8 cellular contexts compared by ENCODE assay signal in the genomic region with DNA sequence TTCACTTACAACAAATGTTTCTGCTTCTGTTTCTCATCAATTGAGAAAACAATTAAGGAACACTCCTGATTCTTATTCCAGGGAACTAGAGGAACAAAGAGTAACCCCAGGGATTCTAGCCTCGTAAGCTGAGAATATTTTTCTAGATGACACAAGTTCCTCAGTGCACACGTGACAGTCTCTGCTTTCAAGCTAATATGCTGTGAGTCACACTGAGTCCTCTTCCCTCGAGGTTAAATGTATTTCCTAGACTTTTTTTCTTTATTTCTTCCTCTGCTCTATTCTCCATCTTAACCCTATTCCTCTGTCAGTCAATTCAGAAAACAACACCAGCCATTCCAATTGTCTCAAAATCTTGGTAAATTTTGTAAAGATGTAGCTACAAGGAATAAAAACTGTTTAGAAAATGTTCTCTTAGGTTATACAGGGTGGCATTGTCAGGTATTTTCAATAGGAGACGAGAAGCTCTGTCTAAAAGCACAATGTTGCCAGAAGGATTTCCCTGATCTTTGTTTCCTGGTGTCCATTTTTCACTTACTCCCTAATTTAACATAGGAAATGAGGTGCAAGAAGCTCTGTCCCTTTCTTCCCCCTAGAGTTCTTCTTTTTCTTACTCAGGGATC. TPM values are rescaled to one million over a fixed set of nuclear protein-coding genes. Genes with fewer than 3 reads are reported as not detected.
DNase-seq lines count a peak whose midpoint lies in the region; ATAC-seq, FAIRE-seq and TF ChIP-seq lines count a peak whose summit lies in the region.

No MANE protein-coding gene starts in this region.

- H3K9me3 ChIP-seq in endothelial cell of umbilical vein (replicated peaks; ENCODE audit: control insufficient read depth, insufficient read depth, low read length), result no peaks in the 10 kb centered on the region
- peaks cover 1% of the 10 kb centered on the region for H3K9me3 ChIP-seq in aorta (ENCODE audit: control insufficient read depth, low read length)
- H3K9me3 ChIP-seq in testis, result no peaks in the 10 kb centered on the region

- H3K9me1 ChIP-seq in endothelial cell of umbilical vein (replicated peaks; ENCODE audit: control insufficient read depth, extremely low read depth, insufficient read depth, low read length), result no peaks in the 10 kb centered on the region

- TF ChIP-seq POLR2A in endothelial cell of umbilical vein (IDR thresholded peaks at IDR 0.05; ENCODE audit: low read depth, low read length) (no peak), testis (IDR thresholded peaks at IDR 0.05) (no peak)

- H3K9ac ChIP-seq in endothelial cell of umbilical vein (replicated peaks; ENCODE audit: extremely low read depth, insufficient read depth, low read length), result peak overlapping the region; percentile 71

- peak overlapping the region; percentile 87 for H3K27ac Mint-ChIP-seq in osteocyte (ENCODE audit: unreplicated experiment)

- peak overlapping the region; percentile 89 for H3K4me2 ChIP-seq in endothelial cell of umbilical vein (ENCODE audit: insufficient read depth, low read length)

- H3K4me1 ChIP-seq in endothelial cell of umbilical vein (ENCODE audit: control insufficient read depth, extremely low read depth, insufficient read depth, low read length), result peaks cover 24% of the 10 kb centered on the region
- H3K4me1 ChIP-seq in aorta (ENCODE audit: control insufficient read depth in 1 of 2, insufficient read depth in 2 of 2, low read length in 2 of 2), result no peaks in the 10 kb centered on the region
- no peaks in the 10 kb centered on the region for H3K4me1 ChIP-seq in testis

- no peaks in the 10 kb centered on the region for H3K27me3 Mint-ChIP-seq in osteocyte (ENCODE audit: unreplicated experiment)

- CTCF ChIA-PET in endothelial cell of umbilical vein (lab: Charles Lee), result interaction anchor here (1.0 to 2.0 kb wide), 4 partner anchors 15 to 262 kb away, joined by 3 to 10 read pairs (median 5); no protein-coding TSS in a partner anchor

- WGBS in aorta, 2 donors, result 24% methylated on average over 4 of the region's 4 CpGs
- 51 to 61% methylated on average over 4 of the region's 4 CpGs for WGBS in testis, 2 donors

- H3K27me3 ChIP-seq in endothelial cell of umbilical vein (ENCODE audit: control insufficient read depth in 2 of 2, insufficient read depth in 2 of 2, low read length in 2 of 2) (no peaks in the 10 kb centered on the region), aorta (ENCODE audit: control insufficient read depth in 1 of 2, insufficient read depth in 2 of 2, low read length in 1 of 2) (no peaks in the 10 kb centered on the region), testis (no peaks in the 10 kb centered on the region)

- peaks cover 20% of the 10 kb centered on the region for H3K9me3 Mint-ChIP-seq in osteocyte (ENCODE audit: unreplicated experiment)

- BruUV-seq in endothelial cell of umbilical vein (replicated peaks; lab: Mats Ljungman, UMichigan), result TSS peak; percentile 94

- TF ChIP-seq CTCF in endothelial cell of umbilical vein (IDR thresholded peaks at IDR 0.05; ENCODE audit: extremely low read depth in 1 of 2, insufficient read depth in 1 of 2, low read depth in 1 of 2, low read length in 2 of 2) (no peak), osteocyte (IDR thresholded peaks at IDR 0.05) (no peak), testis (IDR thresholded peaks at IDR 0.05) (no peak)

- dilution Hi-C loops in endothelial cell of umbilical vein (cut with MboI; ENCODE audit: extremely low pct_ligation_motif_present, low sequenced_read_pairs), result no loop called here

- peak; percentile 98 for DNase-seq in ELR (ENCODE audit: low read depth)
- DNase-seq in NOMO-1 treated with dmso at 0.1 percent for 144 hours (lab: John Stamatoyannopoulos, UW; ENCODE audit: unreplicated experiment), result peak; percentile 21
- peak; percentile 86 for DNase-seq in endothelial cell of umbilical vein (ENCODE audit: low read depth, low spot score)
- DNase-seq in osteocyte (ENCODE audit: extremely low spot score, unreplicated experiment), result no peak
- no peak for DNase-seq in aorta
- DNase-seq in testis, result no peak

- no peaks in the 10 kb centered on the region for H3K79me2 ChIP-seq in endothelial cell of umbilical vein (ENCODE audit: control insufficient read depth, insufficient read depth, low read length)

- peak; percentile 96 for FAIRE-seq in endothelial cell of umbilical vein (lab: Jason Lieb, UNC)

- intact Hi-C loops in endothelial cell of umbilical vein (cut with micrococcal nuclease), result no loop called here
- intact Hi-C loops in aorta (cut with DNase I), result no loop called here
- intact Hi-C loops in testis (cut with DNase I; ENCODE audit: low total_unique reads), result no loop called here

- peaks cover 8% of the 10 kb centered on the region for H3K36me3 Mint-ChIP-seq in osteocyte (ENCODE audit: unreplicated experiment)

- no peaks in the 10 kb centered on the region for H4K20me1 ChIP-seq in endothelial cell of umbilical vein (replicated peaks; ENCODE audit: control insufficient read depth, extremely low read depth, insufficient read depth, low read length)

- peak overlapping the region; percentile 36 for H2AFZ ChIP-seq in endothelial cell of umbilical vein (ENCODE audit: low read depth, low read length)

- H3K36me3 ChIP-seq in endothelial cell of umbilical vein (ENCODE audit: control insufficient read depth in 2 of 2, extremely low read depth in 1 of 2, insufficient read depth in 2 of 2, low read length in 2 of 2) (no peaks in the 10 kb centered on the region), aorta (ENCODE audit: control insufficient read depth in 1 of 2, insufficient read depth in 2 of 2, low read length in 1 of 2) (peaks cover 0 to 3% of the 10 kb centered on the region in 2 donors), testis (ENCODE audit: low read depth, missing control alignments) (no peaks in the 10 kb centered on the region)

- H3K4me3 ChIP-seq in endothelial cell of umbilical vein (replicated peaks in 1 of 3; ENCODE audit: insufficient read depth in 1 of 3, low read depth in 1 of 3, low read length in 3 of 3) (peak overlapping the region in 1 of 3 experiments; percentile 25), aorta (ENCODE audit: low read length in 2 of 2) (no peak overlapping the region), testis (no peak overlapping the region)

- ATAC-seq in aorta (ENCODE audit: low FRiP score), result no peak
- ATAC-seq in HG02571 (IDR thresholded peaks at IDR 0.05; ENCODE audit: unreplicated experiment), result no peak
- ATAC-seq in GM18870 (IDR thresholded peaks at IDR 0.05; ENCODE audit: unreplicated experiment), result no peak

- POLR2A ChIA-PET in endothelial cell of umbilical vein (lab: Charles Lee), result no interaction called here

- peak overlapping the region; percentile 95 for H3K27ac ChIP-seq in endothelial cell of umbilical vein (ENCODE audit: insufficient read depth, low read depth, low read length)
- H3K27ac ChIP-seq in aorta (ENCODE audit: low read depth in 1 of 2, low read length in 2 of 2), result no peak overlapping the region
- H3K27ac ChIP-seq in testis, result no peak overlapping the region

- H3K4me1 Mint-ChIP-seq in osteocyte (ENCODE audit: unreplicated experiment), result peaks cover 29% of the 10 kb centered on the region

- H3K4me3 Mint-ChIP-seq in osteocyte (ENCODE audit: unreplicated experiment), result no peak overlapping the region

TF ChIP-seq in endothelial cell of umbilical vein, 7 proteins besides CTCF, POLR2A, EP300 and RAD21:
- TF ChIP-seq FOS (IDR thresholded peaks at IDR 0.05; ENCODE audit: borderline replicate concordance, insufficient read depth, low read length), result peak; percentile 89
- TF ChIP-seq MYC (IDR thresholded peaks at IDR 0.05; ENCODE audit: low read depth, low read length), result no peak
- TF ChIP-seq, protein P1, sequence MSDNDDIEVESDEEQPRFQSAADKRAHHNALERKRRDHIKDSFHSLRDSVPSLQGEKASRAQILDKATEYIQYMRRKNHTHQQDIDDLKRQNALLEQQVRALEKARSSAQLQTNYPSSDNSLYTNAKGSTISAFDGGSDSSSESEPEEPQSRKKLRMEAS (IDR thresholded peaks at IDR 0.05; ENCODE audit: insufficient read depth, insufficient read length), result peak; percentile 88
- peak; percentile 76 for TF ChIP-seq JUN (IDR thresholded peaks at IDR 0.05; ENCODE audit: borderline replicate concordance, insufficient read depth, insufficient read length, low read depth)

RNA-seq across cellular contexts. Expression of a gene that starts 5.8 kb away (rescaled TPM):
- total RNA-seq in endothelial cell of umbilical vein (21.9 and 31.1 TPM in 2 replicates), osteocyte (26.2 and 30.9 TPM in 2 replicates), aorta (10 to 100 TPM; 21.9 to 43.8 TPM), testis (10 to 100 TPM; 17.9 to 20.4 TPM)
- polyA plus RNA-seq in endothelial cell of umbilical vein (10.2 and 18.3 TPM in 2 replicates), aorta (1 to 10 TPM; 3.4 to 5.0 TPM), testis (ENCODE audit: insufficient read depth, low read depth, low replicate concordance) (9.1 TPM)
- 18.9 and 20.3 TPM in 2 replicates for polyA plus RNA-seq in endothelial cell of umbilical vein (2011; cell fraction: cytosol; rRNA removed)
- 18.5 and 32.8 TPM in 2 replicates for polyA plus RNA-seq in endothelial cell of umbilical vein (2011; cell fraction: nucleus; rRNA removed)
- polyA plus RNA-seq in endothelial cell of umbilical vein (2012), result 13.8 and 28.9 TPM in 2 replicates
- 6.5 and 6.9 TPM in 2 replicates for polyA minus RNA-seq in endothelial cell of umbilical vein
- polyA minus RNA-seq in endothelial cell of umbilical vein (2011; cell fraction: cytosol; rRNA and poly(A)+ RNA removed), result 5.1 TPM
- polyA minus RNA-seq in endothelial cell of umbilical vein (2011; cell fraction: nucleus; rRNA and poly(A)+ RNA removed), result 22.3 and 33.3 TPM in 2 replicates

Comparison
In these comparisons a context has a peak if more than half of its experiments do, and no peak if none do; other contexts are left out.
1. DNase-seq: peak in ELR (single experiment), NOMO-1 treated with dmso at 0.1 percent for 144 hours (single experiment) and endothelial cell of umbilical vein (single experiment); none in osteocyte (single experiment), aorta (0 of 2) and testis (single experiment).